Comparison of ENCODE assay signal across 1 cellular context in genomic region chr5:151729597-151729996, GRCh38. TPM values are rescaled to one million over a fixed set of nuclear protein-coding genes. Genes with fewer than 3 reads are reported as not detected.
"Had no signal": no experiment of that assay in that cellular context is flagged by ENCODE, and none has a peak within 500 bp of the region (broad histone marks: within the 10 kb centered on the region; RNA-seq: fewer than 3 reads in every experiment).

No MANE protein-coding gene starts in this region.

RNA-seq across cellular contexts. Expression of gene SPARC, which starts 42.9 kb away (rescaled TPM):
- total RNA-seq: activated CD4-positive, alpha-beta memory T cell treated with anti-CD3 and anti-CD28 coated beads for 36 hours had no signal
